In genomic region chr4:120049732-120050494, GRCh38 we compare ENCODE assay signal across 8 cellular contexts. TPM values are rescaled to one million over a fixed set of nuclear protein-coding genes. Genes with fewer than 3 reads are reported as not detected.
DNase-seq lines count a peak whose midpoint lies in the region; ATAC-seq and TF ChIP-seq lines count a peak whose summit lies in the region.

No MANE protein-coding gene starts in this region.

- H3K4me3 Mint-ChIP-seq in endothelial cell (ENCODE audit: unreplicated experiment): no peak overlapping the region

- H3K36me3 Mint-ChIP-seq in endothelial cell (ENCODE audit: low read depth, unreplicated experiment): no peaks in the 10 kb centered on the region

- DNase-seq in COLO668 (lab: John Stamatoyannopoulos, UW; ENCODE audit: unreplicated experiment) (peak; percentile 86), NOMO-1 treated with DMSO at 0.1 percent for 48 hours (lab: John Stamatoyannopoulos, UW; ENCODE audit: unreplicated experiment) (peak; percentile 67), endothelial cell (ENCODE audit: low spot score) (peak; percentile 88), mucosa of gallbladder (ENCODE audit: low spot score) (peak; percentile 91)
- DNase-seq in activated CD8-positive, alpha-beta memory T cell treated with anti-CD3 and anti-CD28 coated beads, Interleukin-2, amount 50 U/mL, for 1 hour (ENCODE audit: extremely low read depth): peak; percentile 12
- peak; percentile 39 to 46 for DNase-seq in stimulated activated CD8-positive, alpha-beta memory T cell treated with anti-CD3 and anti-CD28 coated beads, Interleukin-4, amount 100 ng/mL, for 1 hour (ENCODE audit: low read depth in 2 of 2, low spot score in 1 of 2)

- peak; percentile 77 for TF ChIP-seq CTCF in endothelial cell (IDR thresholded peaks at IDR 0.05; ENCODE audit: unreplicated experiment)

- H3K27me3 Mint-ChIP-seq in endothelial cell (ENCODE audit: unreplicated experiment): no peaks in the 10 kb centered on the region

- no peak overlapping the region for H3K27ac Mint-ChIP-seq in endothelial cell (ENCODE audit: unreplicated experiment)

- ATAC-seq in GM19397 (IDR thresholded peaks at IDR 0.05; ENCODE audit: unreplicated experiment) (peak; percentile 92), HG03469 (IDR thresholded peaks at IDR 0.05; ENCODE audit: unreplicated experiment) (peak; percentile 72)

- no peaks in the 10 kb centered on the region for H3K4me1 Mint-ChIP-seq in endothelial cell (ENCODE audit: unreplicated experiment)

- H3K9me3 Mint-ChIP-seq in endothelial cell (ENCODE audit: unreplicated experiment): no peaks in the 10 kb centered on the region

RNA-seq across cellular contexts. Expression of gene MAD2L1, which starts 16.7 kb away (rescaled TPM):
- 11.1 TPM for total RNA-seq in endothelial cell (ENCODE audit: unreplicated experiment)
- 2.6 TPM for total RNA-seq in mucosa of gallbladder

Comparison
In these comparisons a context has a peak if more than half of its experiments do, and no peak if none do; other contexts are left out.
1. Peak in every context shown above with its lines: DNase-seq and ATAC-seq.
2. DNase-seq: peak in every context shown above with its lines; median percentile 91 in mucosa of gallbladder; 88 in endothelial cell; 86 in COLO668; 67 in NOMO-1 treated with DMSO at 0.1 percent for 48 hours; 42 in stimulated activated CD8-positive, alpha-beta memory T cell treated with anti-CD3 and anti-CD28 coated beads, Interleukin-4, amount 100 ng/mL, for 1 hour; 12 in activated CD8-positive, alpha-beta memory T cell treated with anti-CD3 and anti-CD28 coated beads, Interleukin-2, amount 50 U/mL, for 1 hour.